ENCODE assay signal across 10 cellular contexts in genomic region chr17:73359987-73360410, GRCh38. TPM values are rescaled to one million over a fixed set of nuclear protein-coding genes. Genes with fewer than 3 reads are reported as not detected.
DNase-seq lines count a peak whose midpoint lies in the region; ATAC-seq and TF ChIP-seq lines count a peak whose summit lies in the region.
"Had no signal": no experiment of that assay in that cellular context is flagged by ENCODE, and none has a peak within 500 bp of the region (broad histone marks: within the 10 kb centered on the region; RNA-seq: fewer than 3 reads in every experiment).

No MANE protein-coding gene starts in this region.

- intact Hi-C loops in Right ventricle myocardium superior (cut with DNase I) (no loop called here), cardiac septum (cut with DNase I) (no loop called here)

- ATAC-seq in Right ventricle myocardium superior (ENCODE audit: poor library complexity) (peak; percentile 66), left lobe of liver (peak; percentile 88), HG02763 (IDR thresholded peaks at IDR 0.05; ENCODE audit: unreplicated experiment) (no peak), HG03280 (IDR thresholded peaks at IDR 0.05; ENCODE audit: unreplicated experiment) (no peak), omental fat pad (ENCODE audit: low FRiP score) (no peak), HG02885 (IDR thresholded peaks at IDR 0.05; ENCODE audit: poor library complexity, unreplicated experiment) (no peak)

- H3K27me3 ChIP-seq in WERI-Rb-1 (ENCODE audit: insufficient read depth, low read depth, severe bottlenecking): no peaks in the 10 kb centered on the region
- H3K27me3 ChIP-seq: cardiac muscle cell had no signal

- H3K27ac ChIP-seq in WERI-Rb-1: no peak overlapping the region
- H3K27ac ChIP-seq: cardiac muscle cell had no signal

- H3K9me3 ChIP-seq in WERI-Rb-1 (ENCODE audit: severe bottlenecking): no peaks in the 10 kb centered on the region

- TF ChIP-seq CTCF in WERI-Rb-1 (IDR thresholded peaks at IDR 0.05; ENCODE audit: low read depth, low read length): peak; percentile 23; the same call in 1 of the 2 replicates
- TF ChIP-seq CTCF in omental fat pad (IDR thresholded peaks at IDR 0.05): no peak

- H3K4me3 ChIP-seq in WERI-Rb-1 (ENCODE audit: low read depth, low read length): no peak overlapping the region
- H3K4me3 ChIP-seq: cardiac muscle cell had no signal

- peaks cover 30% of the 10 kb centered on the region for H3K36me3 ChIP-seq in WERI-Rb-1
- H3K36me3 ChIP-seq: cardiac muscle cell had no signal

- DNase-seq in Right ventricle myocardium superior: peak; percentile 81
- no peak for DNase-seq in cardiac septum (ENCODE audit: low spot score)
- DNase-seq in WERI-Rb-1: peak; percentile 64
- peak; percentile 68 for DNase-seq in left lobe of liver (ENCODE audit: low spot score)
- DNase-seq in omental fat pad (ENCODE audit: low spot score): no peak
- DNase-seq: NCI-H82 had no signal

RNA-seq across cellular contexts. Expression of gene CDC42EP4, which starts 48.2 kb away (rescaled TPM):
- total RNA-seq in Right ventricle myocardium superior (53.0 TPM), cardiac septum (41.3 TPM), left lobe of liver (35.5 TPM), omental fat pad (100 to 1,000 TPM; 137 to 224 (median 181) TPM)

Comparison
In these comparisons a context has a peak if more than half of its experiments do, and no peak if none do; other contexts are left out.
1. DNase-seq: peak in Right ventricle myocardium superior (single experiment), WERI-Rb-1 (single experiment) and left lobe of liver (single experiment); none in cardiac septum (single experiment) and omental fat pad (single experiment).
2. ATAC-seq: peak in Right ventricle myocardium superior (single experiment) and left lobe of liver (single experiment); none in HG02763 (single experiment), HG03280 (single experiment), omental fat pad (single experiment) and HG02885 (single experiment).